ENCODE assay signal across 8 cellular contexts in genomic region chr5:163509288-163510040, GRCh38. TPM values are rescaled to one million over a fixed set of nuclear protein-coding genes. Genes with fewer than 3 reads are reported as not detected.
A peak's percentile ranks its signal among the peaks of the same experiment; 100 is the strongest.
DNase-seq lines count a peak whose midpoint lies in the region; ATAC-seq, FAIRE-seq and TF ChIP-seq lines count a peak whose summit lies in the region.

No MANE protein-coding gene starts in this region.

- no peak for ATAC-seq in heart left ventricle
- no peak for ATAC-seq in left cardiac atrium
- ATAC-seq in activated naive CD4-positive, alpha-beta T cell treated with anti-CD3 and anti-CD28 coated beads, Interleukin-2, amount 50 U/mL, for 72 hours: no peak
- no peak for ATAC-seq in HG03097 (IDR thresholded peaks at IDR 0.05; ENCODE audit: low FRiP score, unreplicated experiment)

- TF ChIP-seq POLR2A in heart left ventricle (IDR thresholded peaks at IDR 0.05): no peak

- peak overlapping the region in 10 of 12 donors; percentile 4 to 99 (median 53) for H3K27ac ChIP-seq in heart left ventricle
- H3K27ac ChIP-seq in iPS-20b (ENCODE audit: low read length): no peak overlapping the region
- peak overlapping the region; percentile 31 for H3K27ac ChIP-seq in stomach smooth muscle (ENCODE audit: low read length)

- no peak for TF ChIP-seq CTCF in heart left ventricle (IDR thresholded peaks at IDR 0.05)

- H3K9me3 ChIP-seq in heart left ventricle (no peaks in the 10 kb centered on the region), iPS-20b (ENCODE audit: insufficient read depth, low read depth, low read length) (no peaks in the 10 kb centered on the region), stomach smooth muscle (ENCODE audit: control insufficient read depth in 2 of 2, low read length in 2 of 2) (no peaks in the 10 kb centered on the region)

- H3K36me3 ChIP-seq in heart left ventricle (peaks cover 0 to 28% (median 25%) of the 10 kb centered on the region in 9 donors), iPS-20b (ENCODE audit: insufficient read depth, low read depth, low read length) (peaks cover 40% of the 10 kb centered on the region), stomach smooth muscle (ENCODE audit: control insufficient read depth in 2 of 2, insufficient read depth in 2 of 2, low read length in 2 of 2) (peaks cover 10 to 16% of the 10 kb centered on the region in 2 donors)

- intact Hi-C loops in heart left ventricle (cut with DNase I) (loop anchor here in 1 of 10 donors (5.0 kb wide), 1 partner anchor 47 kb away; the partner anchor contains the start of genes HMMR and NUDCD2), left cardiac atrium (cut with DNase I) (no loop called here)

- H3K9me3 Mint-ChIP-seq in activated naive CD4-positive, alpha-beta T cell treated with anti-CD3 and anti-CD28 coated beads, Interleukin-2, amount 50 U/mL, for 72 hours: no peaks in the 10 kb centered on the region

- H3K4me3 ChIP-seq in heart left ventricle (peak overlapping the region in 9 of 12 donors; percentile 21 to 90 (median 32)), iPS-20b (ENCODE audit: low read length) (peak overlapping the region; percentile 11), stomach smooth muscle (ENCODE audit: low read length in 2 of 2) (peak overlapping the region; percentile 5 to 50)

- H3K9ac ChIP-seq in iPS-20b (ENCODE audit: low read depth, low read length) (peak overlapping the region; percentile 3; the same call in 1 of the 2 replicates), stomach smooth muscle (ENCODE audit: low read length in 2 of 2) (peak overlapping the region; percentile 3 to 21)

- DNase-seq in heart left ventricle (no peak), left cardiac atrium (no peak), germinal center (ENCODE audit: low spot score) (no peak), urothelium cell line (ENCODE audit: low spot score) (no peak)
- no peak for DNase-seq in activated naive CD4-positive, alpha-beta T cell treated with anti-CD3 and anti-CD28 coated beads, Interleukin-2, amount 50 U/mL, for 72 hours (ENCODE audit: low spot score in 2 of 2)

- H3K4me1 ChIP-seq in heart left ventricle: peaks cover 11 to 62% (median 48%) of the 10 kb centered on the region in 12 donors
- peaks cover 21% of the 10 kb centered on the region for H3K4me1 ChIP-seq in iPS-20b (ENCODE audit: insufficient read depth, low read length)
- H3K4me1 ChIP-seq in stomach smooth muscle (ENCODE audit: control insufficient read depth, insufficient read depth, low read length): peaks cover 16% of the 10 kb centered on the region

- WGBS in heart left ventricle, 4 donors: 14 to 28% (median 16%) methylated on average over 9 of the region's 9 CpGs

- no peaks in the 10 kb centered on the region for H3K27me3 ChIP-seq in heart left ventricle
- no peaks in the 10 kb centered on the region for H3K27me3 ChIP-seq in iPS-20b (ENCODE audit: insufficient read depth, low read length)
- H3K27me3 ChIP-seq in stomach smooth muscle (ENCODE audit: control insufficient read depth in 1 of 2, insufficient read depth in 2 of 2, low read length in 2 of 2): no peaks in the 10 kb centered on the region

- peak overlapping the region; percentile 99 to 100 for H3K27ac Mint-ChIP-seq in activated naive CD4-positive, alpha-beta T cell treated with anti-CD3 and anti-CD28 coated beads, Interleukin-2, amount 50 U/mL, for 72 hours

- peaks cover 11 to 15% of the 10 kb centered on the region in 2 donors for H3K36me3 Mint-ChIP-seq in activated naive CD4-positive, alpha-beta T cell treated with anti-CD3 and anti-CD28 coated beads, Interleukin-2, amount 50 U/mL, for 72 hours

- no peak for FAIRE-seq in urothelium cell line (lab: Jason Lieb, UNC)

RNA-seq across cellular contexts. Expression of gene MAT2B, which starts 4.0 kb away (rescaled TPM):
- total RNA-seq in heart left ventricle: 10 to 100 TPM; 46.3 to 61.6 (median 59.3) TPM
- polyA plus RNA-seq in heart left ventricle: 10 to 100 TPM; 33.8 to 53.4 TPM
- 10 to 100 TPM; 53.0 to 72.7 TPM for total RNA-seq in left cardiac atrium
- total RNA-seq in activated naive CD4-positive, alpha-beta T cell treated with anti-CD3 and anti-CD28 coated beads, Interleukin-2, amount 50 U/mL, for 72 hours: 10 to 100 TPM; 80.9 to 97.6 TPM

RNA-seq across cellular contexts. Expression of gene HMMR, which starts 49.0 kb away (rescaled TPM):
- total RNA-seq in heart left ventricle (1 to 10 TPM in 5 of 9 donors, under 1 TPM in 3, not detected in 1; 0.47 to 6.6 (median 1.3) TPM), left cardiac atrium (1 to 10 TPM in 1 of 2 donors, under 1 TPM in 1; 0.52 to 1.7 TPM)
- polyA plus RNA-seq in heart left ventricle: under 1 TPM; 0.15 to 0.50 TPM
- 100 to 1,000 TPM in 1 of 2 donors, 10 to 100 TPM in 1; 76.9 to 119 TPM for total RNA-seq in activated naive CD4-positive, alpha-beta T cell treated with anti-CD3 and anti-CD28 coated beads, Interleukin-2, amount 50 U/mL, for 72 hours

RNA-seq across cellular contexts. Expression of gene NUDCD2, which starts 49.6 kb away (rescaled TPM):
- total RNA-seq in heart left ventricle (10 to 100 TPM in 7 of 9 donors, 1 to 10 TPM in 2; 1.6 to 17.1 (median 13.4) TPM), left cardiac atrium (10 to 100 TPM; 15.7 to 16.4 TPM)
- polyA plus RNA-seq in heart left ventricle: 1 to 10 TPM; 3.8 to 5.7 TPM
- total RNA-seq in activated naive CD4-positive, alpha-beta T cell treated with anti-CD3 and anti-CD28 coated beads, Interleukin-2, amount 50 U/mL, for 72 hours: 10 to 100 TPM; 60.5 to 63.0 TPM

Comparison
In these comparisons a context has a peak if more than half of its experiments do, and no peak if none do; other contexts are left out.
1. RNA of gene HMMR, which starts 49.0 kb away (total RNA-seq): 76.9 to 119 TPM in activated naive CD4-positive, alpha-beta T cell treated with anti-CD3 and anti-CD28 coated beads, Interleukin-2, amount 50 U/mL, for 72 hours; 0.52 to 1.7 TPM in left cardiac atrium and 0.47 to 6.6 TPM in heart left ventricle; every median in the first group is over 10 times any median in the second.
2. Peak in every context shown above with its lines, with median percentiles within 50 percentile points of each other: H3K4me3 ChIP-seq.